ENCODE assay signal across 9 cellular contexts in genomic region chr18:63844254-63844653, GRCh38. TPM values are rescaled to one million over a fixed set of nuclear protein-coding genes. Genes with fewer than 3 reads are reported as not detected.
DNase-seq lines count a peak whose midpoint lies in the region; ATAC-seq and TF ChIP-seq lines count a peak whose summit lies in the region.
"Had no signal": no experiment of that assay in that cellular context is flagged by ENCODE, and none has a peak within 500 bp of the region (broad histone marks: within the 10 kb centered on the region; RNA-seq: fewer than 3 reads in every experiment).

No MANE protein-coding gene starts in this region.

- POLR2A ChIA-PET in PC-3 (lab: Charles Lee; ENCODE audit: unreplicated experiment), result interaction anchor here (0.7 kb wide), 1 partner anchor 102 kb away, joined by 3 read pairs; no protein-coding TSS in a partner anchor

- H3K79me2 ChIP-seq in PC-3 (ENCODE audit: low read length), result no peaks in the 10 kb centered on the region

- no peak overlapping the region for H3K4me2 ChIP-seq in PC-3 (ENCODE audit: low read length)

- peak; percentile 64 for TF ChIP-seq CTCF in GM13977 (IDR thresholded peaks at IDR 0.05; ENCODE audit: extremely low read depth, insufficient read depth, missing control alignments)
- peak; percentile 82 for TF ChIP-seq CTCF in PC-3 (conservative IDR thresholded peaks at IDR 0.05; ENCODE audit: low read depth, low read length)
- TF ChIP-seq CTCF in glutamatergic neuron (IDR thresholded peaks at IDR 0.05; ENCODE audit: partially characterized antibody, unreplicated experiment), result peak; percentile 47

- no peaks in the 10 kb centered on the region for H3K27me3 ChIP-seq in PC-3 (ENCODE audit: low read length)

- peak overlapping the region; percentile 61 for H3K9ac ChIP-seq in PC-3 (ENCODE audit: low read length)

- H3K27ac ChIP-seq in PC-3 (ENCODE audit: low read length), result peak overlapping the region; percentile 67

- peaks cover 9% of the 10 kb centered on the region; the same call in 1 of the 2 replicates for H3K4me1 ChIP-seq in PC-3 (ENCODE audit: insufficient read depth, low read length)
- H3K4me1 ChIP-seq: HAP-1 had no signal

- no peaks in the 10 kb centered on the region for H3K36me3 Mint-ChIP-seq in glutamatergic neuron (ENCODE audit: unreplicated experiment)

- in situ Hi-C loops in ACHN (cut with HindIII; ENCODE audit: low pct_ligation_motif_present, low pct_unique_long_range_greater_than_20kb, low sequenced_read_pairs) (no loop called here), GM13977 (cut with MboI; ENCODE audit: low pct_unique_long_range_greater_than_20kb, low sequenced_read_pairs, unreplicated experiment) (loop anchor here (10.0 to 25.0 kb wide), 3 partner anchors 257 to 832 kb away; partner anchors contain the start of gene SERPINB13)

- no TSS peak for BruUV-seq in PC-3 (replicated peaks; lab: Mats Ljungman, UMichigan)

- H3K27ac Mint-ChIP-seq in glutamatergic neuron (ENCODE audit: unreplicated experiment), result no peak overlapping the region

- H3K27me3 Mint-ChIP-seq in glutamatergic neuron (ENCODE audit: unreplicated experiment), result peaks cover 2% of the 10 kb centered on the region

- no peaks in the 10 kb centered on the region for H3K36me3 ChIP-seq in PC-3 (ENCODE audit: low read depth, low read length)
- H3K36me3 ChIP-seq: HAP-1 had no signal

- H2AFZ ChIP-seq in PC-3 (ENCODE audit: low read length), result 0 out of 2 replicates have a peak overlapping the region, but pooled peaks have one; percentile 23

- no peaks in the 10 kb centered on the region for H3K9me3 ChIP-seq in PC-3 (ENCODE audit: low read length)
- H3K9me3 ChIP-seq: HAP-1 had no signal

- no peak overlapping the region for H3K4me3 ChIP-seq in PC-3 (ENCODE audit: low read length)
- H3K4me3 ChIP-seq: HAP-1 had no signal

- intact Hi-C loops in PC-3 (cut with micrococcal nuclease), result loop anchor here (1.0 to 10.0 kb wide), 5 partner anchors 21 to 829 kb away; no protein-coding TSS in a partner anchor

- CTCF ChIA-PET in PC-3 (lab: Charles Lee), result interaction anchor here (0.6 to 2.9 kb wide), 3 partner anchors 11 to 326 kb away, joined by 3 to 22 read pairs (median 4); no protein-coding TSS in a partner anchor

- H3K9me2 ChIP-seq in PC-3 (replicated peaks; ENCODE audit: low read length), result no peaks in the 10 kb centered on the region

- H3F3A ChIP-seq in PC-3 (ENCODE audit: low read length, unreplicated experiment), result no peaks in the 10 kb centered on the region

- peak; percentile 39 for DNase-seq in ACHN
- DNase-seq in GM13977 (ENCODE audit: low spot score), result peak; percentile 24
- peak; percentile 84 for DNase-seq in PC-3
- DNase-seq in glutamatergic neuron, result no peak
- DNase-seq in hypothalamus (lab: John Stamatoyannopoulos, UW), result no peak
- DNase-seq in mucosa of gallbladder (ENCODE audit: low spot score), result no peak
- no peak for DNase-seq in stimulated activated naive CD4-positive, alpha-beta T cell (lab: John Stamatoyannopoulos, UW)

- ATAC-seq in HG03196 (IDR thresholded peaks at IDR 0.05; ENCODE audit: unreplicated experiment) (peak; percentile 53), PC-3 (peak; percentile 79)

- no peaks in the 10 kb centered on the region for H3K4me1 Mint-ChIP-seq in glutamatergic neuron (ENCODE audit: low read depth, unreplicated experiment)

- no peaks in the 10 kb centered on the region for H3K9me3 Mint-ChIP-seq in glutamatergic neuron (ENCODE audit: unreplicated experiment)

- H3K4me3 Mint-ChIP-seq in glutamatergic neuron (ENCODE audit: unreplicated experiment), result no peak overlapping the region

- H4K20me1 ChIP-seq in PC-3 (ENCODE audit: low read length), result no peaks in the 10 kb centered on the region

RNA-seq across cellular contexts. Expression of gene SERPINB2, which starts 43.3 kb away (rescaled TPM):
- 5.8 and 9.9 TPM in 2 replicates for total RNA-seq in PC-3 (2014; rRNA removed)
- not detected for total RNA-seq in glutamatergic neuron (ENCODE audit: unreplicated experiment)
- not detected for total RNA-seq in mucosa of gallbladder

Comparison
In these comparisons a context has a peak if more than half of its experiments do, and no peak if none do; other contexts are left out.
1. DNase-seq: peak in ACHN (single experiment), GM13977 (single experiment) and PC-3 (single experiment); none in glutamatergic neuron (single experiment), hypothalamus (0 of 51), mucosa of gallbladder (single experiment) and stimulated activated naive CD4-positive, alpha-beta T cell (0 of 6).
2. Peak in every context shown above with its lines, with median percentiles within 50 percentile points of each other: CTCF ChIP-seq.